Comparison of ENCODE assay signal across 8 cellular contexts in the genomic region with DNA sequence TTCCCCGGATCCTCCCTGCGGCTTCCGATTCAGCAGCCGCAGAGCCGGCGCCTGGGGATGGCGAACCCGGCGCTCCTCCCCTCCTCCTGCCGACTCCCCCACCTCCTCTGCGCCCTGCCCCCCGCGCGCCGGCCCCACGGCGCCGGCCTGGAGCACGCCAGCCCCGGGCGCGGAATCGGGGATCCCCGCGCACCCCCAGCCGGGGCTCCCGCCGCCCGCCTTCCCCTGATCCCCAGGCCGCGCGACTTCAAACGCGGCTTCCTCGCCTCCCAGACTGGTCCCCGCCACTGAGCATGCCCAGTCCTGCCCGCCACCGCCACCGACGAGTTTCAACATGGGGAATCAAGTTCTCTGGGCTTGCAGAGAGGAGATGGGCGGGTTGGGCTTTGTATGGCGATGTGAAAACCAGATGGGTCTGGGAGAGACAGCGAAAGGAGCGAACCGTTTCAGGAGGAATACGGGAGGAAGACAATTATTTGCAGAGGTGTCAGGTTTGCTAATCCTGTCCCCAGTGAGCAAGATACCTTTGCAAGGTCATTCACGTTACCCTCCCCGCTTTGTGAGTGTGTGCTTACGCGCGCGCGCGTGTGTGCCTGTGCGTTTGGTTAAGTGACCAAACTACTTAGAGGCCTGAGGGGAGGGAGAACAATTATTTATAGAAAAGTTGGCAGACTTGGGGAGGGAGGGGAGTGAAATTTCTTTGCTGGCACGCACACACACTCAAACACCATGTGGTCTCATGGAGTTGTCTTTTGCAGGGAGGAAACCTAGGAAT. TPM values are rescaled to one million over a fixed set of nuclear protein-coding genes. Genes with fewer than 3 reads are reported as not detected.
DNase-seq lines count a peak whose midpoint lies in the region; ATAC-seq, FAIRE-seq and TF ChIP-seq lines count a peak whose summit lies in the region.

A gene (minus strand): TSS at position 276 of the 775 bp plus-strand sequence. CDS start 351 bp downstream, outside the sequence.

- peaks cover 6% of the 10 kb centered on the region; the same call in 1 of the 2 replicates for H3F3A ChIP-seq in MM.1S (ENCODE audit: insufficient read depth, low read length)

- intact Hi-C loops in Right ventricle myocardium inferior (cut with DNase I): loop anchor here (1.0 kb wide), 2 partner anchors 53 to 56 kb away; a partner anchor contains a TSS
- intact Hi-C loops in pancreas (cut with DNase I): no loop called here
- intact Hi-C loops in transverse colon (cut with DNase I; ENCODE audit: low total_unique reads): loop anchor here (5.0 kb wide), 1 partner anchor 57 kb away; a partner anchor contains a TSS

- H3K36me3 Mint-ChIP-seq in activated naive CD8-positive, alpha-beta T cell treated with anti-CD3 and anti-CD28 coated beads for 36 hours: no peaks in the 10 kb centered on the region

- 0% methylated on average over 45 to 56 of the region's 56 CpGs for WGBS in pancreas, 2 donors
- 0% methylated on average over 16 to 37 of the region's 56 CpGs for WGBS in transverse colon (ENCODE audit: low coverage in 1 of 2), 2 donors

- TF ChIP-seq CTCF in GM06990 (IDR thresholded peaks at IDR 0.05; ENCODE audit: insufficient read depth, low read length, poor library complexity, severe bottlenecking) (no peak), MM.1S (IDR thresholded peaks at IDR 0.05; ENCODE audit: low read length) (no peak), pancreas (IDR thresholded peaks at IDR 0.05) (no peak), transverse colon (IDR thresholded peaks at IDR 0.05) (no peak)

- H3K9me3 ChIP-seq in HAP-1 (no peaks in the 10 kb centered on the region), MM.1S (replicated peaks; ENCODE audit: insufficient read depth, low read length) (no peaks in the 10 kb centered on the region), pancreas (no peaks in the 10 kb centered on the region), transverse colon (no peaks in the 10 kb centered on the region)

- H3K36me3 ChIP-seq in GM06990 (ENCODE audit: control insufficient read depth, insufficient read depth, low read length): no peaks in the 10 kb centered on the region
- no peaks in the 10 kb centered on the region for H3K36me3 ChIP-seq in HAP-1 (replicated peaks)
- no peaks in the 10 kb centered on the region for H3K36me3 ChIP-seq in MM.1S (replicated peaks; ENCODE audit: insufficient read depth, low read length)
- H3K36me3 ChIP-seq in pancreas: no peaks in the 10 kb centered on the region
- H3K36me3 ChIP-seq in transverse colon: no peaks in the 10 kb centered on the region

- in situ Hi-C loops in HAP-1 (cut with MboI; ENCODE audit: low sequenced_read_pairs): no loop called here
- in situ Hi-C loops in transverse colon (cut with MboI; ENCODE audit: low pct_ligation_motif_present in 1 of 4, low pct_unique_long_range_greater_than_20kb in 1 of 4, low sequenced_read_pairs in 3 of 4): no loop called here

- TF ChIP-seq POLR2A in transverse colon (IDR thresholded peaks at IDR 0.05): peak; percentile 45

- DNase-seq in GM06990 (ENCODE audit: extremely low read depth, insufficient read length) (peak; percentile 86), HAP-1 (ENCODE audit: low spot score in 2 of 2) (peak; percentile 65 to 88), MM.1S (peak; percentile 64), Right ventricle myocardium inferior (ENCODE audit: missing footprints) (peak; percentile 90), pancreas (peak; percentile 61 to 89 (median 75)), transverse colon (peak; percentile 80)
- peak; percentile 78 for DNase-seq in activated naive CD8-positive, alpha-beta T cell treated with anti-CD3 and anti-CD28 coated beads for 36 hours

- H3K4me1 ChIP-seq in HAP-1 (peaks cover 31% of the 10 kb centered on the region), MM.1S (ENCODE audit: low read length) (no peaks in the 10 kb centered on the region), pancreas (peaks cover 5 to 7% (median 6%) of the 10 kb centered on the region in 3 donors), transverse colon (peaks cover 10 to 36% (median 22%) of the 10 kb centered on the region in 4 donors)

- H3K9ac ChIP-seq in MM.1S (ENCODE audit: low read length): peak within 1 kb of the TSS; percentile 30; the same call in 1 of the 2 replicates

- peaks cover 7% of the 10 kb centered on the region for H3K4me1 Mint-ChIP-seq in activated naive CD8-positive, alpha-beta T cell treated with anti-CD3 and anti-CD28 coated beads for 36 hours

- TF ChIP-seq EP300 in transverse colon (IDR thresholded peaks at IDR 0.05; ENCODE audit: low read depth): no peak

- FAIRE-seq in pancreas (lab: Jason Lieb, UNC): no peak

- peak within 1 kb of the TSS; percentile 83 for H2AFZ ChIP-seq in MM.1S (ENCODE audit: low read length)

- H3K4me2 ChIP-seq in MM.1S (ENCODE audit: low read depth, low read length): peak within 1 kb of the TSS; percentile 86

- no peaks in the 10 kb centered on the region for H3K9me2 ChIP-seq in MM.1S (replicated peaks; ENCODE audit: insufficient read depth, low read length)

- ATAC-seq in SK-N-SH treated with all-trans-retinoic acid at 6 μM for 48 hours (peak; percentile 71), Right ventricle myocardium inferior (peak; percentile 62), pancreas (peak; percentile 62 to 78 (median 72))

- H3K27ac ChIP-seq in MM.1S (ENCODE audit: low read length) (no peak within 1 kb of the TSS), pancreas (peak within 1 kb of the TSS; percentile 63 to 86 (median 79)), transverse colon (peak within 1 kb of the TSS; percentile 90 to 99 (median 94))

- no peaks in the 10 kb centered on the region for H3K79me2 ChIP-seq in MM.1S (ENCODE audit: low read length)

- H3K27ac Mint-ChIP-seq in activated naive CD8-positive, alpha-beta T cell treated with anti-CD3 and anti-CD28 coated beads for 36 hours: peak within 1 kb of the TSS; percentile 90

- H3K27me3 ChIP-seq in GM06990 (replicated peaks; ENCODE audit: control insufficient read depth, insufficient read depth, low read length): no peaks in the 10 kb centered on the region
- no peaks in the 10 kb centered on the region for H3K27me3 ChIP-seq in HAP-1 (ENCODE audit: low read depth)
- peaks cover 67% of the 10 kb centered on the region for H3K27me3 ChIP-seq in MM.1S (replicated peaks; ENCODE audit: insufficient read depth, low read length)
- H3K27me3 ChIP-seq in pancreas: no peaks in the 10 kb centered on the region
- H3K27me3 ChIP-seq in transverse colon: no peaks in the 10 kb centered on the region

- peak within 1 kb of the TSS; percentile 91 for H3K4me3 Mint-ChIP-seq in activated naive CD8-positive, alpha-beta T cell treated with anti-CD3 and anti-CD28 coated beads for 36 hours

- peaks cover 38% of the 10 kb centered on the region for H3K27me3 Mint-ChIP-seq in activated naive CD8-positive, alpha-beta T cell treated with anti-CD3 and anti-CD28 coated beads for 36 hours

- H4K20me1 ChIP-seq in MM.1S (ENCODE audit: insufficient read depth, low read length): no peaks in the 10 kb centered on the region

- peak within 1 kb of the TSS; percentile 86 for H3K4me3 ChIP-seq in GM06990 (replicated peaks; ENCODE audit: low read depth, low read length)
- H3K4me3 ChIP-seq in HAP-1: peak within 1 kb of the TSS; percentile 53
- peak within 1 kb of the TSS; percentile 71 for H3K4me3 ChIP-seq in MM.1S (ENCODE audit: low read length)
- H3K4me3 ChIP-seq in pancreas: peak within 1 kb of the TSS; percentile 77 to 94 (median 84)
- H3K4me3 ChIP-seq in transverse colon: peak within 1 kb of the TSS; percentile 70 to 91 (median 82)

- H3K9me3 Mint-ChIP-seq in activated naive CD8-positive, alpha-beta T cell treated with anti-CD3 and anti-CD28 coated beads for 36 hours: no peaks in the 10 kb centered on the region

TF ChIP-seq in SK-N-SH treated with all-trans-retinoic acid at 6 μM for 48 hours, 23 proteins besides CTCF, POLR2A, EP300 and RAD21 (continues in another document):
- no peak for TF ChIP-seq GLIS3 (CRISPR knock-in tag; IDR thresholded peaks at IDR 0.05)
- TF ChIP-seq CSDC2 (CRISPR knock-in tag; IDR thresholded peaks at IDR 0.05): no peak
- no peak for TF ChIP-seq BACH2 (CRISPR knock-in tag; IDR thresholded peaks at IDR 0.05; ENCODE audit: borderline replicate concordance)
- no peak for TF ChIP-seq ZNF70 (CRISPR knock-in tag; IDR thresholded peaks at IDR 0.05)
- no peak for TF ChIP-seq TOX (CRISPR knock-in tag; IDR thresholded peaks at IDR 0.05; ENCODE audit: borderline replicate concordance)
- no peak for TF ChIP-seq ISL1 (CRISPR knock-in tag; IDR thresholded peaks at IDR 0.05)
- TF ChIP-seq, protein P1, sequence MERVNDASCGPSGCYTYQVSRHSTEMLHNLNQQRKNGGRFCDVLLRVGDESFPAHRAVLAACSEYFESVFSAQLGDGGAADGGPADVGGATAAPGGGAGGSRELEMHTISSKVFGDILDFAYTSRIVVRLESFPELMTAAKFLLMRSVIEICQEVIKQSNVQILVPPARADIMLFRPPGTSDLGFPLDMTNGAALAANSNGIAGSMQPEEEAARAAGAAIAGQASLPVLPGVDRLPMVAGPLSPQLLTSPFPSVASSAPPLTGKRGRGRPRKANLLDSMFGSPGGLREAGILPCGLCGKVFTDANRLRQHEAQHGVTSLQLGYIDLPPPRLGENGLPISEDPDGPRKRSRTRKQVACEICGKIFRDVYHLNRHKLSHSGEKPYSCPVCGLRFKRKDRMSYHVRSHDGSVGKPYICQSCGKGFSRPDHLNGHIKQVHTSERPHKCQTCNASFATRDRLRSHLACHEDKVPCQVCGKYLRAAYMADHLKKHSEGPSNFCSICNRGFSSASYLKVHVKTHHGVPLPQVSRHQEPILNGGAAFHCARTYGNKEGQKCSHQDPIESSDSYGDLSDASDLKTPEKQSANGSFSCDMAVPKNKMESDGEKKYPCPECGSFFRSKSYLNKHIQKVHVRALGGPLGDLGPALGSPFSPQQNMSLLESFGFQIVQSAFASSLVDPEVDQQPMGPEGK (CRISPR knock-in tag; IDR thresholded peaks at IDR 0.05; ENCODE audit: borderline replicate concordance): no peak
- TF ChIP-seq, protein P2, sequence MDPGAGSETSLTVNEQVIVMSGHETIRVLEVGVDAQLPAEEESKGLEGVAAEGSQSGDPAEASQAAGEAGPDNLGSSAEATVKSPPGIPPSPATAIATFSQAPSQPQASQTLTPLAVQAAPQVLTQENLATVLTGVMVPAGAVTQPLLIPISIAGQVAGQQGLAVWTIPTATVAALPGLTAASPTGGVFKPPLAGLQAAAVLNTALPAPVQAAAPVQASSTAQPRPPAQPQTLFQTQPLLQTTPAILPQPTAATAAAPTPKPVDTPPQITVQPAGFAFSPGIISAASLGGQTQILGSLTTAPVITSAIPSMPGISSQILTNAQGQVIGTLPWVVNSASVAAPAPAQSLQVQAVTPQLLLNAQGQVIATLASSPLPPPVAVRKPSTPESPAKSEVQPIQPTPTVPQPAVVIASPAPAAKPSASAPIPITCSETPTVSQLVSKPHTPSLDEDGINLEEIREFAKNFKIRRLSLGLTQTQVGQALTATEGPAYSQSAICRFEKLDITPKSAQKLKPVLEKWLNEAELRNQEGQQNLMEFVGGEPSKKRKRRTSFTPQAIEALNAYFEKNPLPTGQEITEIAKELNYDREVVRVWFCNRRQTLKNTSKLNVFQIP (CRISPR knock-in tag; IDR thresholded peaks at IDR 0.05; ENCODE audit: borderline replicate concordance, low read depth): no peak

RNA-seq across cellular contexts. Expression of the gene that starts here (rescaled TPM):
- total RNA-seq in activated naive CD8-positive, alpha-beta T cell treated with anti-CD3 and anti-CD28 coated beads for 36 hours: 1 to 10 TPM; 2.0 TPM
- total RNA-seq in Right ventricle myocardium inferior: 19.0 TPM
- total RNA-seq in pancreas: 1 to 10 TPM; 1.9 to 3.5 (median 2.5) TPM
- 1 to 10 TPM in 1 of 2 donors, under 1 TPM in 1; 0.46 to 1.1 TPM for polyA plus RNA-seq in pancreas
- 10 to 100 TPM in 3 of 4 donors, 1 to 10 TPM in 1; 4.6 to 51.6 (median 36.1) TPM for total RNA-seq in transverse colon

Comparison
In these comparisons a context has a peak if more than half of its experiments do, and no peak if none do; other contexts are left out.
1. intact Hi-C loops: an anchor here in Right ventricle myocardium inferior (1.0 kb wide) and transverse colon (5.0 kb wide); none called in pancreas.